ENCODE assay signal across 8 cellular contexts in genomic region chrX:23901065-23901464, GRCh38. TPM values are rescaled to one million over a fixed set of nuclear protein-coding genes. Genes with fewer than 3 reads are reported as not detected.
DNase-seq lines count a peak whose midpoint lies in the region; ATAC-seq, FAIRE-seq and TF ChIP-seq lines count a peak whose summit lies in the region.

No MANE protein-coding gene starts in this region.

- H3K27me3 ChIP-seq in IMR-90 (ENCODE audit: control insufficient read depth, insufficient read depth, low read length) (no peaks in the 10 kb centered on the region), GM12878 (replicated peaks in 1 of 2; ENCODE audit: control insufficient read depth in 2 of 2, insufficient read depth in 2 of 2, low read length in 1 of 2) (no peaks in the 10 kb centered on the region)

- TF ChIP-seq RAD21 in IMR-90 (IDR thresholded peaks at IDR 0.05; ENCODE audit: low read length): no peak
- TF ChIP-seq RAD21 in GM12878 (IDR thresholded peaks at IDR 0.05; ENCODE audit: insufficient read depth, low read depth, low read length): no peak

- RAD21 ChIA-PET in GM12878 (lab: Charles Lee; ENCODE audit: unreplicated experiment): interaction anchor here (0.9 to 4.5 kb wide), 17 partner anchors 13 to 1916 kb away, joined by 3 to 96 read pairs (median 11); partner anchors contain the start of genes ACOT9, EIF2S3 and SAT1

- TF ChIP-seq CTCF in AG10803 (conservative IDR thresholded peaks at IDR 0.05; ENCODE audit: low read length) (no peak), IMR-90 (conservative IDR thresholded peaks at IDR 0.05; ENCODE audit: low read depth, low read length) (no peak), GM12878 (IDR thresholded peaks at IDR 0.05 in 2 of 3, conservative IDR thresholded peaks at IDR 0.05 in 1 of 3; ENCODE audit: control insufficient read depth in 2 of 3, extremely low read depth in 1 of 3, insufficient read depth in 1 of 3, low read depth in 3 of 3, low read length in 3 of 3) (no peak)

- no CpG with 5 or more reads among the region's 2 CpGs for WGBS in IMR-90 (ENCODE audit: extremely low coverage in 2 of 2, insufficient read length in 1 of 2), 2 experiments
- WGBS in GM12878 (ENCODE audit: insufficient coverage, insufficient replicate concordance, low lambda C conversion rate, missing lambda C conversion rate): 50% methylated on average over 2 of the region's 2 CpGs

- no peak overlapping the region for H3K9ac ChIP-seq in IMR-90 (ENCODE audit: low read depth, low read length)
- peak overlapping the region; percentile 10; the same call in 1 of the 2 replicates for H3K9ac ChIP-seq in GM12878 (ENCODE audit: control insufficient read depth, insufficient read depth, low read length)

- POLR2A ChIA-PET in IMR-90 (lab: Charles Lee; ENCODE audit: unreplicated experiment) (interaction anchor here (1.2 to 1.4 kb wide), 2 partner anchors 118 to 158 kb away, joined by 4 to 5 read pairs; partner anchors contain the start of genes ACOT9 and SAT1), GM12878 (lab: Charles Lee) (interaction anchor here (1.5 to 3.1 kb wide), 3 partner anchors 118 to 204 kb away, joined by 3 to 26 read pairs (median 12); partner anchors contain the start of gene SAT1)

- H4K20me1 ChIP-seq in IMR-90 (ENCODE audit: insufficient read depth, low read length): no peaks in the 10 kb centered on the region
- H4K20me1 ChIP-seq in GM12878 (ENCODE audit: control insufficient read depth, insufficient read depth): no peaks in the 10 kb centered on the region

- no peak overlapping the region for H3K14ac ChIP-seq in IMR-90 (replicated peaks; ENCODE audit: low read depth, low read length)

- no peaks in the 10 kb centered on the region for H3K9me3 ChIP-seq in IMR-90 (ENCODE audit: control insufficient read depth, insufficient read depth, low read length)
- no peaks in the 10 kb centered on the region for H3K9me3 ChIP-seq in GM12878 (replicated peaks; ENCODE audit: control insufficient read depth, insufficient read depth, low read length)

- no peak overlapping the region for H2BK15ac ChIP-seq in IMR-90 (ENCODE audit: low read depth, low read length)

- H2AK5ac ChIP-seq in IMR-90 (ENCODE audit: low read depth, low read length): no peak overlapping the region; the same call in 1 of the 2 replicates

- H3K4ac ChIP-seq in IMR-90 (ENCODE audit: low read depth, low read length): no peak overlapping the region

- 0 out of 2 replicates have a peak overlapping the region, but pooled peaks have one; percentile 11 for H2BK120ac ChIP-seq in IMR-90 (ENCODE audit: low read depth, low read length)

- CTCF ChIA-PET in IMR-90 (lab: Yijun Ruan, JAX): interaction anchor here (0.5 to 3.0 kb wide), 10 partner anchors 13 to 1765 kb away, joined by 3 to 34 read pairs (median 4); partner anchors contain the start of gene SAT1
- CTCF ChIA-PET in GM12878 (lab: Yijun Ruan, JAX): interaction anchor here (0.6 to 5.7 kb wide), 40 partner anchors 13 to 1916 kb away, joined by 3 to 154 read pairs (median 7); partner anchors contain the start of genes ACOT9, EIF2S3 and SAT1

- peaks cover 2% of the 10 kb centered on the region for H3K79me2 ChIP-seq in GM12878 (ENCODE audit: control insufficient read depth, insufficient read depth, low read length)

- no peak overlapping the region for H3K56ac ChIP-seq in IMR-90 (ENCODE audit: extremely low read depth, insufficient read depth, low read length)

- H3K27ac ChIP-seq in IMR-90 (ENCODE audit: insufficient read depth, low read length) (no peak overlapping the region), GM12878 (ENCODE audit: control insufficient read depth, insufficient read depth) (peak overlapping the region; percentile 71)

- peak; percentile 74 for FAIRE-seq in GM12878 (lab: Jason Lieb, UNC)

- DNase-seq in AG10803 (ENCODE audit: low read depth): peak; percentile 63
- DNase-seq in IMR-90: peak; percentile 84
- DNase-seq in GM12878 (ENCODE audit: low read depth, low spot score): no peak
- peak; percentile 57 to 90 for DNase-seq in lung microvascular endothelial cell (ENCODE audit: low read depth in 2 of 2)
- no peak for DNase-seq in NCI-H2171 treated with DMSO at 0.1 percent for 48 hours (lab: John Stamatoyannopoulos, UW)

- BruUV-seq in IMR-90 (replicated peaks; lab: Mats Ljungman, UMichigan) (no TSS peak), GM12878 (replicated peaks; lab: Mats Ljungman, UMichigan) (no TSS peak)

- H3K4me2 ChIP-seq in IMR-90 (ENCODE audit: low read depth, low read length) (no peak overlapping the region), GM12878 (ENCODE audit: control insufficient read depth, insufficient read depth) (no peak overlapping the region)

- no peak overlapping the region for H3K18ac ChIP-seq in IMR-90 (ENCODE audit: low read depth, low read length)

- H3K9me1 ChIP-seq in IMR-90 (ENCODE audit: insufficient read depth, low read length): no peaks in the 10 kb centered on the region

- in situ Hi-C loops in IMR-90 (cut with MboI; ENCODE audit: low sequenced_read_pairs): loop anchor here (5.0 to 10.0 kb wide), 3 partner anchors 116 to 204 kb away; partner anchors contain the start of genes ACOT9 and SAT1
- in situ Hi-C loops in GM12878 (cut with MboI): loop anchor here (5.0 to 10.0 kb wide), 4 partner anchors 119 to 1916 kb away; partner anchors contain the start of gene SAT1

- no peak overlapping the region for H4K8ac ChIP-seq in IMR-90 (ENCODE audit: low read depth in 2 of 2, low read length in 2 of 2)

- H3K4me1 ChIP-seq in IMR-90 (ENCODE audit: control insufficient read depth, insufficient read depth, low read length) (peaks cover 4% of the 10 kb centered on the region), GM12878 (ENCODE audit: control insufficient read depth, insufficient read depth, low read length) (peaks cover 12% of the 10 kb centered on the region)

- TF ChIP-seq EP300 in GM12878 (IDR thresholded peaks at IDR 0.05; ENCODE audit: borderline replicate concordance in 1 of 2, control insufficient read depth in 1 of 2, low read depth in 2 of 2, low read length in 2 of 2): 0 out of 4 replicates have a peak, but pooled peaks of 1 of the 2 experiments have one; percentile 9

- no peak for ATAC-seq in IMR-90 (ENCODE audit: low read depth)
- peak; percentile 74 for ATAC-seq in GM12878
- ATAC-seq in HG02885 (IDR thresholded peaks at IDR 0.05; ENCODE audit: poor library complexity, unreplicated experiment): no peak
- ATAC-seq in GM19467 (IDR thresholded peaks at IDR 0.05; ENCODE audit: unreplicated experiment): no peak
- no peak for ATAC-seq in HG03342 (IDR thresholded peaks at IDR 0.05; ENCODE audit: unreplicated experiment)

- H3K23ac ChIP-seq in IMR-90 (ENCODE audit: low read depth, low read length): no peak overlapping the region

- no peak overlapping the region for H2BK5ac ChIP-seq in IMR-90 (ENCODE audit: low read depth, low read length, poor library complexity, severe bottlenecking)

- intact Hi-C loops in IMR-90 (cut with micrococcal nuclease): loop anchor here (1.0 to 10.0 kb wide), 2 partner anchors 158 to 344 kb away; partner anchors contain the start of gene ACOT9
- intact Hi-C loops in GM12878 (cut with micrococcal nuclease; ENCODE audit: unreplicated experiment): no loop called here

- no peak overlapping the region for H4K5ac ChIP-seq in IMR-90 (ENCODE audit: low read depth, low read length)

- no peak overlapping the region for H2AK9ac ChIP-seq in IMR-90 (replicated peaks; ENCODE audit: low read depth, low read length, poor library complexity)

- H2BK20ac ChIP-seq in IMR-90 (ENCODE audit: low read depth, low read length): no peak overlapping the region

- H2AFZ ChIP-seq in IMR-90 (replicated peaks; ENCODE audit: low read length, poor library complexity): peak overlapping the region; percentile 10
- H2AFZ ChIP-seq in GM12878 (ENCODE audit: control insufficient read depth, low read depth, low read length): no peak overlapping the region

- H4K91ac ChIP-seq in IMR-90 (ENCODE audit: insufficient read depth, low read depth, low read length): no peak overlapping the region

- peaks cover 0 to 3% of the 10 kb centered on the region in 2 experiments; a peak in 2 of 4 replicates for H3K79me1 ChIP-seq in IMR-90 (ENCODE audit: low read depth in 1 of 2, low read length in 2 of 2)

- TF ChIP-seq POLR2A in IMR-90 (IDR thresholded peaks at IDR 0.05; ENCODE audit: low read depth, low read length): no peak
- TF ChIP-seq POLR2A in GM12878 (IDR thresholded peaks at IDR 0.05; ENCODE audit: low read depth, low read length): no peak

- dilution Hi-C loops in IMR-90 (cut with HindIII; ENCODE audit: low sequenced_read_pairs, unreplicated experiment): no loop called here

- H3K4me3 ChIP-seq in AG10803 (ENCODE audit: low read length) (no peak overlapping the region), IMR-90 (ENCODE audit: insufficient read depth, low read depth, low read length) (no peak overlapping the region), GM12878 (no peak overlapping the region)

- H3K36me3 ChIP-seq in IMR-90 (ENCODE audit: control insufficient read depth, insufficient read depth, low read length) (no peaks in the 10 kb centered on the region), GM12878 (ENCODE audit: control insufficient read depth in 2 of 2, insufficient read depth in 2 of 2, low read length in 1 of 2) (no peaks in the 10 kb centered on the region)

- SMC1A ChIA-PET in GM12878 (lab: Charles Lee; ENCODE audit: uncharacterized antibody, unreplicated experiment): interaction anchor here (0.6 to 3.3 kb wide), 21 partner anchors 12 to 1919 kb away, joined by 3 to 82 read pairs (median 8); partner anchors contain the start of genes ACOT9, EIF2S3, PRDX4 and SAT1

RNA-seq across cellular contexts. Expression of gene APOO, which starts 6.7 kb away (rescaled TPM):
- total RNA-seq in IMR-90 (2012; rRNA removed) (9.0 and 11.4 TPM in 2 replicates), GM12878 (2014; rRNA removed) (20.7 and 24.7 TPM in 2 replicates), GM12878 (2014; rRNA removed; fragmentation: Illumina TruSeq; extraction: Trizol) (22.1 and 23.8 TPM in 2 replicates), GM12878 (2021) (25.7 and 32.0 TPM in 2 replicates), lung microvascular endothelial cell (4.4 and 4.6 TPM in 2 replicates)
- polyA plus RNA-seq in IMR-90 (2012; rRNA removed) (14.2 and 15.2 TPM in 2 replicates), GM12878 (2011; rRNA removed) (41.0 and 66.9 TPM in 2 replicates), GM12878 (2014; fragmentation: Illumina TruSeq; extraction: Trizol) (30.0 and 36.4 TPM in 2 replicates), GM12878 (2014; fragmentation: Nextera tagmentation; extraction: Ambion mirVana) (10 to 100 TPM; 41.8 to 42.9 TPM), GM12878 (2014; rRNA removed) (23.8 and 27.3 TPM in 2 replicates), GM12878 (2016; fragmentation: Nextera tagmentation; extraction: Ambion mirVana) (10 to 100 TPM; 66.8 to 68.7 TPM)
- polyA plus RNA-seq in IMR-90 (2012; cell fraction: cytosol; rRNA removed): 3.4 and 3.9 TPM in 2 replicates
- polyA plus RNA-seq in IMR-90 (2012; cell fraction: nucleus; rRNA removed; ENCODE audit: low replicate concordance): 1.4 and 4.0 TPM in 2 replicates
- total RNA-seq in GM12878 (2013; cell fraction: nucleolus; rRNA removed): 8.2 and 9.6 TPM in 2 replicates
- 17.9 TPM for polyA plus RNA-seq in GM12878 (2011; ENCODE audit: low read depth)
- polyA plus RNA-seq in GM12878 (2011; cell fraction: cytosol; rRNA removed): 30.6 and 41.1 TPM in 2 replicates
- polyA plus RNA-seq in GM12878 (2011; cell fraction: nucleus; rRNA removed): 13.1 and 13.7 TPM in 2 replicates
- polyA plus RNA-seq in GM12878 (2012): 21.6 and 22.7 TPM in 2 replicates
- polyA minus RNA-seq in GM12878 (2011; rRNA and poly(A)+ RNA removed): 14.8 and 15.1 TPM in 2 replicates
- 6.5 and 7.9 TPM in 2 replicates for polyA minus RNA-seq in GM12878 (2011; cell fraction: cytosol; rRNA and poly(A)+ RNA removed)
- polyA minus RNA-seq in GM12878 (2011; cell fraction: nucleus; rRNA and poly(A)+ RNA removed): 5.0 and 7.5 TPM in 2 replicates

RNA-seq across cellular contexts. Expression of gene CXorf58, which starts 6.7 kb away (rescaled TPM):
- total RNA-seq in IMR-90 (2012; rRNA removed) (not detected in 2 replicates), GM12878 (2014; rRNA removed) (not detected in 2 replicates), GM12878 (2014; rRNA removed; fragmentation: Illumina TruSeq; extraction: Trizol) (not detected in 2 replicates), GM12878 (2021) (0.13 TPM in 1 of 2 replicates, not detected in the other), lung microvascular endothelial cell (not detected in 2 replicates)
- polyA plus RNA-seq in IMR-90 (2012; rRNA removed) (not detected in 2 replicates), GM12878 (2011; rRNA removed) (0.06 and 0.11 TPM in 2 replicates), GM12878 (2014; fragmentation: Illumina TruSeq; extraction: Trizol) (0.10 TPM in 1 of 2 replicates, not detected in the other), GM12878 (2014; fragmentation: Nextera tagmentation; extraction: Ambion mirVana) (not detected), GM12878 (2014; rRNA removed) (not detected in 2 replicates), GM12878 (2016; fragmentation: Nextera tagmentation; extraction: Ambion mirVana) (under 1 TPM; 0.15 to 0.24 TPM)
- not detected in 2 replicates for polyA plus RNA-seq in IMR-90 (2012; cell fraction: cytosol; rRNA removed)
- not detected in 2 replicates for polyA plus RNA-seq in IMR-90 (2012; cell fraction: nucleus; rRNA removed; ENCODE audit: low replicate concordance)
- total RNA-seq in GM12878 (2013; cell fraction: nucleolus; rRNA removed): not detected in 2 replicates
- not detected for polyA plus RNA-seq in GM12878 (2011; ENCODE audit: low read depth)
- not detected in 2 replicates for polyA plus RNA-seq in GM12878 (2011; cell fraction: cytosol; rRNA removed)
- not detected in 2 replicates for polyA plus RNA-seq in GM12878 (2011; cell fraction: nucleus; rRNA removed)
- polyA plus RNA-seq in GM12878 (2012): 0.08 TPM in 1 of 2 replicates, not detected in the other
- not detected in 2 replicates for polyA minus RNA-seq in GM12878 (2011; rRNA and poly(A)+ RNA removed)
- not detected in 2 replicates for polyA minus RNA-seq in GM12878 (2011; cell fraction: cytosol; rRNA and poly(A)+ RNA removed)
- not detected in 2 replicates for polyA minus RNA-seq in GM12878 (2011; cell fraction: nucleus; rRNA and poly(A)+ RNA removed)

Comparison
In these comparisons a context has a peak if more than half of its experiments do, and no peak if none do; other contexts are left out.
1. DNase-seq: peak in AG10803 (single experiment), IMR-90 (single experiment) and lung microvascular endothelial cell (2 of 2); none in GM12878 (single experiment) and NCI-H2171 treated with DMSO at 0.1 percent for 48 hours (single experiment).